ENCODE assay signal across 11 cellular contexts in the genomic region with DNA sequence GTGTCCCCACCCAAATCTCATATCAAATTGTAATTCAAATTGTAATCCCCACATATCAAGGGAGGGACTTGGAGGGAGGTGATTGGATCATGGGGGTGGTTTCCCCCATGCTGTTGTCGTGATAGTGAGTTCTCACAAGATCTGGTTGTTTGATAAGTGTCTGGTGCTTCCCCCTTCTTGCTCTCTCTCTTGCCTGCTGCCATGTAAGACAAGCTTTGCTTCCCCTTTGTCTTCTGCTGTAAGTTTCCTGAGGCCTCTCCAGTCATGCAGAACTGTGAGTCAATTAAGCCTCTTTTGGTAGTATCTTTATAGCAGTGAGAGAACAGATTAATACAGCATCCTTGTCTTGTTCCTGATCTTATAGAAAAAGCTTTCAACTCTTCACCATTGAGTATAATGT. TPM values are rescaled to one million over a fixed set of nuclear protein-coding genes. Genes with fewer than 3 reads are reported as not detected.
DNase-seq lines count a peak whose midpoint lies in the region; ATAC-seq and TF ChIP-seq lines count a peak whose summit lies in the region.
"Had no signal": no experiment of that assay in that cellular context is flagged by ENCODE, and none has a peak within 500 bp of the region (broad histone marks: within the 10 kb centered on the region; RNA-seq: fewer than 3 reads in every experiment).

No MANE protein-coding gene starts in this region.

- no peaks in the 10 kb centered on the region for H3K79me1 ChIP-seq in neuronal stem cell (ENCODE audit: low read depth, low read length)

- H2BK120ac ChIP-seq in neuronal stem cell (ENCODE audit: low read depth, low read length) = no peak overlapping the region

- ATAC-seq in GM18520 (IDR thresholded peaks at IDR 0.05; ENCODE audit: unreplicated experiment) = peak; percentile 77
- peak; percentile 71 for ATAC-seq in GM21619 (IDR thresholded peaks at IDR 0.05; ENCODE audit: unreplicated experiment)
- peak; percentile 62 for ATAC-seq in HG03571 (IDR thresholded peaks at IDR 0.05; ENCODE audit: unreplicated experiment)
- ATAC-seq: Right ventricle myocardium inferior had no signal

- no peak overlapping the region for H4K8ac ChIP-seq in neuronal stem cell (ENCODE audit: low read depth, low read length)

- TF ChIP-seq EP300 in transverse colon (IDR thresholded peaks at IDR 0.05; ENCODE audit: low read depth) = no peak

- in situ Hi-C loops in transverse colon (cut with MboI; ENCODE audit: low pct_ligation_motif_present in 1 of 4, low pct_unique_long_range_greater_than_20kb in 1 of 4, low sequenced_read_pairs in 3 of 4) = no loop called here

- H4K91ac ChIP-seq in neuronal stem cell (ENCODE audit: low read depth, low read length, poor library complexity) = no peak overlapping the region

- H2AFZ ChIP-seq in neuronal stem cell (ENCODE audit: low read length) = no peak overlapping the region

- DNase-seq in iris pigment epithelial cell (ENCODE audit: low read depth) = peak; percentile 0
- no peak for DNase-seq in transverse colon
- DNase-seq in neuronal stem cell (ENCODE audit: low spot score) = no peak
- no peak for DNase-seq in HuH-7 (ENCODE audit: low spot score)
- no peak for DNase-seq in esophagus squamous epithelium (lab: John Stamatoyannopoulos, UW)
- DNase-seq: mammary epithelial cell had no signal

- H2AK5ac ChIP-seq in neuronal stem cell (ENCODE audit: low read depth, low read length) = no peak overlapping the region

- no peak overlapping the region for H3K4me2 ChIP-seq in neuronal stem cell (ENCODE audit: insufficient read depth, low read length, poor library complexity, severe bottlenecking)

- H3K9ac ChIP-seq in neuronal stem cell (ENCODE audit: low read depth, low read length, poor library complexity) = no peak overlapping the region

- TF ChIP-seq CTCF in transverse colon (IDR thresholded peaks at IDR 0.05) = no peak
- TF ChIP-seq CTCF in esophagus squamous epithelium (IDR thresholded peaks at IDR 0.05) = no peak

- H3K27me3 ChIP-seq in transverse colon (no peaks in the 10 kb centered on the region), neuronal stem cell (ENCODE audit: control insufficient read depth in 3 of 3, insufficient read depth in 3 of 3, low read depth in 1 of 3, low read length in 3 of 3) (peaks cover 0 to 4% (median 0%) of the 10 kb centered on the region in 3 experiments), esophagus squamous epithelium (no peaks in the 10 kb centered on the region)

- H3K27ac ChIP-seq in transverse colon (no peak overlapping the region), neuronal stem cell (replicated peaks; ENCODE audit: low read length) (no peak overlapping the region), esophagus squamous epithelium (no peak overlapping the region)

- WGBS in transverse colon (ENCODE audit: low coverage in 1 of 2), 2 donors = 58% methylated on average over 1 of the region's 1 CpG; no CpG with 5 or more reads in 1 of the 2 donors
- no CpG with 5 or more reads among the region's 1 CpG for WGBS in neuronal stem cell (ENCODE audit: extremely low coverage in 2 of 2, insufficient read length in 2 of 2, insufficient replicate concordance in 1 of 2), 2 donors
- WGBS in esophagus squamous epithelium, 2 donors = 30 to 33% methylated on average over 1 of the region's 1 CpG

- H3K14ac ChIP-seq in neuronal stem cell (ENCODE audit: low read length) = no peak overlapping the region

- H2BK15ac ChIP-seq in neuronal stem cell (ENCODE audit: low read length) = no peak overlapping the region

- H3K23ac ChIP-seq in neuronal stem cell (ENCODE audit: low read depth, low read length, poor library complexity) = no peak overlapping the region

- H3K9me3 ChIP-seq in transverse colon (no peaks in the 10 kb centered on the region), neuronal stem cell (replicated peaks in 1 of 2; ENCODE audit: control insufficient read depth in 2 of 2, insufficient read depth in 1 of 2, low read depth in 1 of 2, low read length in 2 of 2) (no peaks in the 10 kb centered on the region), esophagus squamous epithelium (no peaks in the 10 kb centered on the region)
- H3K9me3 ChIP-seq: HAP-1 had no signal

- H2BK12ac ChIP-seq in neuronal stem cell (ENCODE audit: low read length) = no peak overlapping the region

- peaks cover 0 to 7% (median 0%) of the 10 kb centered on the region in 4 donors for H3K4me1 ChIP-seq in transverse colon
- no peaks in the 10 kb centered on the region for H3K4me1 ChIP-seq in neuronal stem cell (ENCODE audit: control insufficient read depth in 2 of 2, insufficient read depth in 1 of 2, low read depth in 1 of 2, low read length in 2 of 2)
- peaks cover 0 to 18% (median 10%) of the 10 kb centered on the region in 3 donors for H3K4me1 ChIP-seq in esophagus squamous epithelium
- H3K4me1 ChIP-seq: HAP-1 had no signal

- H3K18ac ChIP-seq in neuronal stem cell (ENCODE audit: low read length) = no peak overlapping the region

- intact Hi-C loops in transverse colon (cut with DNase I; ENCODE audit: low total_unique reads) (no loop called here), esophagus squamous epithelium (cut with DNase I) (no loop called here)

- H3K36me3 ChIP-seq in transverse colon (no peaks in the 10 kb centered on the region), neuronal stem cell (replicated peaks in 1 of 2; ENCODE audit: control insufficient read depth in 2 of 2, insufficient read depth in 2 of 2, low read length in 2 of 2) (peaks cover 0 to 2% of the 10 kb centered on the region in 2 donors), esophagus squamous epithelium (no peaks in the 10 kb centered on the region)
- H3K36me3 ChIP-seq: HAP-1 had no signal

- no peak overlapping the region for H3K4me3 ChIP-seq in transverse colon
- no peak overlapping the region for H3K4me3 ChIP-seq in neuronal stem cell (ENCODE audit: low read length in 2 of 2)
- H3K4me3 ChIP-seq in esophagus squamous epithelium = no peak overlapping the region
- H3K4me3 ChIP-seq: HAP-1 had no signal

- no peak for TF ChIP-seq POLR2A in transverse colon (IDR thresholded peaks at IDR 0.05)
- TF ChIP-seq POLR2A in esophagus squamous epithelium (IDR thresholded peaks at IDR 0.05) = no peak

- H3K4ac ChIP-seq in neuronal stem cell (ENCODE audit: low read length) = no peak overlapping the region

- no peak overlapping the region for H2BK5ac ChIP-seq in neuronal stem cell (ENCODE audit: low read length)

RNA-seq across cellular contexts. Expression of gene LRRC39, which starts 6.5 kb away (rescaled TPM):
- total RNA-seq in transverse colon = 1 to 10 TPM in 1 of 4 donors, under 1 TPM in 2, not detected in 1; 0.48 to 2.6 (median 0.82) TPM
- 0.77 TPM for polyA plus RNA-seq in neuronal stem cell (2013, experiment 1 of 2)
- polyA plus RNA-seq in neuronal stem cell (2013, experiment 2 of 2) = 0.66 TPM
- total RNA-seq in esophagus squamous epithelium = under 1 TPM in 2 of 4 donors, not detected in 2; 0.18 to 0.57 TPM

RNA-seq across cellular contexts. Expression of gene TRMT13, which starts 51.6 kb away (rescaled TPM):
- total RNA-seq in transverse colon = 10 to 100 TPM in 3 of 4 donors, 1 to 10 TPM in 1; 3.7 to 25.4 (median 16.7) TPM
- polyA plus RNA-seq in neuronal stem cell (2013, experiment 1 of 2) = 10.6 TPM
- 11.3 TPM for polyA plus RNA-seq in neuronal stem cell (2013, experiment 2 of 2)
- 10 to 100 TPM in 2 of 4 donors, 1 to 10 TPM in 2; 7.8 to 28.8 (median 11.8) TPM for total RNA-seq in esophagus squamous epithelium

RNA-seq across cellular contexts. Expression of gene SASS6, which starts 51.8 kb away (rescaled TPM):
- 1 to 10 TPM; 1.2 to 2.4 (median 2.0) TPM for total RNA-seq in transverse colon
- polyA plus RNA-seq in neuronal stem cell (2013, experiment 1 of 2) = 9.5 TPM
- 10.0 TPM for polyA plus RNA-seq in neuronal stem cell (2013, experiment 2 of 2)
- 1 to 10 TPM; 1.9 to 6.8 (median 3.8) TPM for total RNA-seq in esophagus squamous epithelium
